17 cellular contexts compared by ENCODE assay signal in the genomic region with DNA sequence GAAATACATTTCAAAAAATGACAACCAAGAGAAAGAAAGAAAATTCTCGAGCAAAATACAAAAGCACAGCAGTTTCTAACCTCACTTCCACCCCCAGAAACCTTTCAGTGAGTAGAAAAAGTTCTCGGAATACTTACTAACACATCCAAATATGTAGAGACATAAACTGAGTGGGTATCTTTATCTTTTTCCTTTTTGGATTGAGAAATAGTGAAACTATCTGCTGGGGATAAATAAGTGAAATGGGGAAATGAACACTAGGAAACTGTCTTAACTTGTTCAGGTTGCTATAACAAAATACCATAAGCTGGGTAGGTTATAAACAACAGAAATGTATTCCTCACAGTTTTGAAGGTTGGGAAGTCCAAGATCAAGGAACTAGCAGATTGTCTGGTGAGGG.
"Had no signal": no experiment of that assay in that cellular context is flagged by ENCODE, and none has a peak within 500 bp of the region (broad histone marks: within the 10 kb centered on the region; RNA-seq: fewer than 3 reads in every experiment).

No MANE protein-coding gene starts in this region.

- H3K79me2 ChIP-seq: hepatocyte had no signal

- H3K27me3 ChIP-seq: adrenal gland, hepatocyte, pancreas, right atrium auricular region, tibial artery had no signal

- H3K4me3 ChIP-seq: adrenal gland, hepatocyte, pancreas, psoas muscle, right atrium auricular region, tibial artery had no signal

- H3K9me3 ChIP-seq: adrenal gland, pancreas, psoas muscle, right atrium auricular region, tibial artery had no signal

- H3K36me3 ChIP-seq: adrenal gland, pancreas, right atrium auricular region, tibial artery had no signal

- H3K4me2 ChIP-seq: hepatocyte had no signal

- H3K4me1 ChIP-seq: adrenal gland, pancreas, psoas muscle, right atrium auricular region, tibial artery had no signal

- H2AFZ ChIP-seq: hepatocyte had no signal

- ATAC-seq: activated T-helper 17 cell treated with anti-CD3 and anti-CD28 coated beads, Interleukin-2, amount 50 U/mL, for 72 hours; natural killer cell treated with Interleukin-12 subunit alpha and Interleukin-12 subunit beta and Interleukin-15 and Interleukin-18, amount 100 ng/mL, for 72 hours; pancreas; psoas muscle had no signal

- DNase-seq: activated CD4-positive, alpha-beta T cell treated with anti-CD3 and anti-CD28 coated beads for 1 hour; activated naive CD4-positive, alpha-beta T cell; activated T-cell treated with anti-CD3 and anti-CD28 coated beads, Interleukin-2, amount 50 U/mL, for 1 hour; adrenal gland; cerebellar nuclear complex; cortex of kidney; glutamatergic neuron; immature natural killer cell; pancreas; psoas muscle; stimulated activated CD4-positive, alpha-beta T cell treated with anti-CD3 and anti-CD28 coated beads, Interleukin-1b, Interleukin-23, amount 100 ng/mL, for 48 hours; T-helper 1 cell; tibial artery had no signal

- H3K27ac ChIP-seq: adrenal gland, hepatocyte, pancreas, psoas muscle, right atrium auricular region, tibial artery had no signal
